Comparison of ENCODE assay signal across 1 cellular context in the genomic region with DNA sequence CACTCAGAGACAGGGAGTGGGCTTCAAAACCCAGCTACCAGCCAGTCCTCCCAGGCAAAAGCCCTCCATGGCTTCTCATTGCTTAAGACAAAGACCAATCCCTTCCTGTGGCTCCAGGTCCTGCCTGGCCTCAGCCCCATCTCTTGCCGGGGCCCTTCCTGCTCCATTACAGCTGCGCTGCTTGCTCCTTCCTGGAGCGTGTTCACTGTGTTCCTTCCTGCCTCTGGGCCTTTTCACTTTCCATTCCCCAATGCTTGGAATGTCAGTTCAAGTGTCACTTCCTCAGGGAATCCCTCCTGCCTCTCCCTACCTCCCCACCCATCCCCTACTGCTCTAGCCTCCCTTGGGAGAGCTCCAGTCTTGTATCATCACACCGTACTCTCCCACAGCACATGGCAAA.
TF ChIP-seq lines count a peak whose summit lies in the region.

No MANE protein-coding gene starts in this region.

TF ChIP-seq in GM23338, 12 proteins besides CTCF, POLR2A, EP300 and RAD21:
- TF ChIP-seq NANOG (IDR thresholded peaks at IDR 0.05; ENCODE audit: borderline replicate concordance) (no peak), STAT1 (IDR thresholded peaks at IDR 0.05; ENCODE audit: unreplicated experiment) (no peak), EZH2phosphoT487 (IDR thresholded peaks at IDR 0.05; ENCODE audit: unreplicated experiment) (no peak), ZNF331 (CRISPR knock-in tag; IDR thresholded peaks at IDR 0.05; ENCODE audit: low read depth) (no peak)
